ENCODE assay signal across 9 cellular contexts in genomic region chr12:120335447-120335846, GRCh38. TPM values are rescaled to one million over a fixed set of nuclear protein-coding genes. Genes with fewer than 3 reads are reported as not detected.
DNase-seq lines count a peak whose midpoint lies in the region; ATAC-seq and TF ChIP-seq lines count a peak whose summit lies in the region.
"Not testable (repeated sequence)": the region's sequence is repeated elsewhere in the genome, so short reads cannot be mapped to it uniquely, and the experiment has no call there.
"Had no signal": no experiment of that assay in that cellular context is flagged by ENCODE, and none has a peak within 500 bp of the region (broad histone marks: within the 10 kb centered on the region; RNA-seq: fewer than 3 reads in every experiment).

No MANE protein-coding gene starts in this region.

- POLR2A ChIA-PET in A673 (lab: Charles Lee; ENCODE audit: low non-redundant PET): interaction anchor here (0.7 kb wide), 1 partner anchor 44 kb away, joined by 17 read pairs; no protein-coding TSS in a partner anchor

- TF ChIP-seq POLR2A in right lobe of liver (IDR thresholded peaks at IDR 0.05): not testable (repeated sequence)

- not testable (repeated sequence) for ATAC-seq in right lobe of liver

- H3K4me3 Mint-ChIP-seq in activated naive CD4-positive, alpha-beta T cell treated with anti-CD3 and anti-CD28 coated beads, Interleukin-2, amount 10 ng/mL, durations not matched to agents 7 days and 5 days: not testable (repeated sequence)

- not testable (repeated sequence) for H3K27ac Mint-ChIP-seq in activated naive CD4-positive, alpha-beta T cell treated with anti-CD3 and anti-CD28 coated beads, Interleukin-2, amount 10 ng/mL, durations not matched to agents 7 days and 5 days

- H4K20me1 ChIP-seq in fibroblast of lung (ENCODE audit: control insufficient read depth, extremely low read depth, insufficient read depth, low read length): not testable (repeated sequence)

- peaks cover 41% of the 10 kb centered on the region for H3K27me3 Mint-ChIP-seq in activated naive CD4-positive, alpha-beta T cell treated with anti-CD3 and anti-CD28 coated beads, Interleukin-2, amount 10 ng/mL, durations not matched to agents 7 days and 5 days

- intact Hi-C loops in A673 (cut with micrococcal nuclease; ENCODE audit: unreplicated experiment); right lobe of liver (cut with DNase I): not testable (repeated sequence)

- TF ChIP-seq CTCF in A673 (conservative IDR thresholded peaks at IDR 0.05; ENCODE audit: low read depth, low read length): peak; percentile 59
- peak; percentile 56 for TF ChIP-seq CTCF in GM12874 (IDR thresholded peaks at IDR 0.05; ENCODE audit: insufficient read depth, low read depth, low read length)
- TF ChIP-seq CTCF in fibroblast of lung (conservative IDR thresholded peaks at IDR 0.05 in 1 of 2, IDR thresholded peaks at IDR 0.05 in 1 of 2; ENCODE audit: low read depth in 1 of 2, low read length in 2 of 2): peak; percentile 57 to 72
- TF ChIP-seq CTCF in right lobe of liver (IDR thresholded peaks at IDR 0.05): peak; percentile 60 to 75 (median 68)

- peaks cover 10% of the 10 kb centered on the region for H3K9me3 ChIP-seq in A673 (ENCODE audit: low read depth, low read length, poor library complexity, severe bottlenecking)
- H3K9me3 ChIP-seq in fibroblast of lung (ENCODE audit: control insufficient read depth, insufficient read depth, low read depth, low read length); right lobe of liver: not testable (repeated sequence)

- H3K79me2 ChIP-seq in fibroblast of lung (ENCODE audit: control insufficient read depth, insufficient read depth, low read length): not testable (repeated sequence)

- not testable (repeated sequence) for H3K27ac ChIP-seq in A673 (ENCODE audit: low read depth, low read length, poor library complexity, severe bottlenecking); fibroblast of lung (ENCODE audit: insufficient read depth, low read length); right lobe of liver

- H2AFZ ChIP-seq in fibroblast of lung (ENCODE audit: low read length): not testable (repeated sequence)

- H3K36me3 Mint-ChIP-seq in activated naive CD4-positive, alpha-beta T cell treated with anti-CD3 and anti-CD28 coated beads, Interleukin-2, amount 10 ng/mL, durations not matched to agents 7 days and 5 days: not testable (repeated sequence)

- 7% methylated on average over 10 of the region's 12 CpGs for WGBS in right lobe of liver (ENCODE audit: insufficient coverage, low coverage, low lambda C conversion rate, missing lambda C conversion rate)

- not testable (repeated sequence) for H3K4me1 Mint-ChIP-seq in activated naive CD4-positive, alpha-beta T cell treated with anti-CD3 and anti-CD28 coated beads, Interleukin-2, amount 10 ng/mL, durations not matched to agents 7 days and 5 days

- not testable (repeated sequence) for H3K27me3 ChIP-seq in A673 (replicated peaks; ENCODE audit: insufficient read depth, low read depth, low read length, poor library complexity); fibroblast of lung (ENCODE audit: control insufficient read depth, insufficient read depth, low read length); right lobe of liver

- H3K9ac ChIP-seq in fibroblast of lung (ENCODE audit: insufficient read depth, low read length): not testable (repeated sequence)

- DNase-seq in A673 (ENCODE audit: low spot score): peak; percentile 43
- peak; percentile 78 for DNase-seq in NCI-H2029 (lab: John Stamatoyannopoulos, UW)
- DNase-seq in SK-MEL-5 (ENCODE audit: low read depth, low spot score): peak; percentile 62
- peak; percentile 52 for DNase-seq in activated naive CD4-positive, alpha-beta T cell treated with anti-CD3 and anti-CD28 coated beads, Interleukin-2, amount 10 ng/mL, durations not matched to agents 7 days and 5 days
- DNase-seq in fibroblast of lung (ENCODE audit: low read depth in 2 of 2): peak; percentile 34 to 43
- DNase-seq in right lobe of liver: peak; percentile 72 to 80 (median 76)
- peak; percentile 9 for DNase-seq in smooth muscle cell of the brain vasculature (ENCODE audit: low read depth, low spot score)

- not testable (repeated sequence) for H3K36me3 ChIP-seq in A673 (ENCODE audit: insufficient read depth, low read length, poor library complexity, severe bottlenecking); fibroblast of lung (ENCODE audit: control insufficient read depth, insufficient read depth, low read length); right lobe of liver

- not testable (repeated sequence) for BruUV-seq in A673 (replicated peaks; lab: Mats Ljungman, UMichigan)

- H3K4me3 ChIP-seq in A673 (ENCODE audit: low read depth, low read length, poor library complexity, severe bottlenecking); fibroblast of lung (replicated peaks in 1 of 4; ENCODE audit: control extremely low read depth in 1 of 4, insufficient read depth in 1 of 4, low read depth in 3 of 4, low read length in 4 of 4); right lobe of liver: not testable (repeated sequence)

- H3K4me1 ChIP-seq in A673 (ENCODE audit: insufficient read depth, low read length, poor library complexity, severe bottlenecking); fibroblast of lung (ENCODE audit: control insufficient read depth, extremely low read depth, insufficient read depth, low read length); right lobe of liver: not testable (repeated sequence)

- CTCF ChIA-PET in A673 (lab: Charles Lee): interaction anchor here (0.8 kb wide), 1 partner anchor 93 kb away, joined by 3 read pairs; no protein-coding TSS in a partner anchor
- CTCF ChIA-PET in activated naive CD4-positive, alpha-beta T cell treated with anti-CD3 and anti-CD28 coated beads, Interleukin-2, amount 10 ng/mL, durations not matched to agents 7 days and 5 days (lab: Charles Lee): interaction anchor here (0.8 to 1.5 kb wide), 3 partner anchors 20 to 92 kb away, joined by 3 read pairs; no protein-coding TSS in a partner anchor

- in situ Hi-C loops in SK-MEL-5 (cut with HindIII; ENCODE audit: low pct_unique_long_range_greater_than_20kb, low sequenced_read_pairs): not testable (repeated sequence)

- not testable (repeated sequence) for H3K4me2 ChIP-seq in fibroblast of lung (ENCODE audit: extremely low read depth, insufficient read depth, low read length)

- peaks cover 22% of the 10 kb centered on the region for H3K9me3 Mint-ChIP-seq in activated naive CD4-positive, alpha-beta T cell treated with anti-CD3 and anti-CD28 coated beads, Interleukin-2, amount 10 ng/mL, durations not matched to agents 7 days and 5 days

RNA-seq across cellular contexts. Expression of gene PLA2G1B, which starts 7.9 kb away (rescaled TPM):
- total RNA-seq in A673 (2021) (not detected in 2 replicates), fibroblast of lung (0.51 TPM in 1 of 2 replicates, not detected in the other), right lobe of liver (not detected)
- not detected in 2 replicates for total RNA-seq in SK-MEL-5 (2014; rRNA removed; shearing (Covaris generic))
- not detected in 2 replicates for polyA plus RNA-seq in SK-MEL-5 (2015; cell fraction: cytosol; rRNA removed)
- polyA plus RNA-seq in SK-MEL-5 (2015; cell fraction: nucleus; rRNA removed): not detected in 2 replicates
- 0.20 TPM in 1 of 2 replicates, not detected in the other for polyA plus RNA-seq in fibroblast of lung
- 0.28 TPM in 1 of 2 replicates, not detected in the other for polyA plus RNA-seq in fibroblast of lung (2012)
- not detected in 2 replicates for polyA minus RNA-seq in fibroblast of lung (ENCODE audit: low replicate concordance)
- total RNA-seq: lung microvascular endothelial cell had no signal

RNA-seq across cellular contexts. Expression of gene SIRT4, which starts 33.3 kb away (rescaled TPM):
- 3.7 and 4.8 TPM in 2 replicates for total RNA-seq in A673 (2021)
- total RNA-seq in SK-MEL-5 (2014; rRNA removed; shearing (Covaris generic)): 1.9 and 2.8 TPM in 2 replicates
- polyA plus RNA-seq in SK-MEL-5 (2015; cell fraction: cytosol; rRNA removed): 0.99 and 2.2 TPM in 2 replicates
- 1.0 and 3.9 TPM in 2 replicates for polyA plus RNA-seq in SK-MEL-5 (2015; cell fraction: nucleus; rRNA removed)
- total RNA-seq in fibroblast of lung: 2.3 and 2.5 TPM in 2 replicates
- polyA plus RNA-seq in fibroblast of lung: 0.53 and 1.2 TPM in 2 replicates
- 0.70 and 1.2 TPM in 2 replicates for polyA plus RNA-seq in fibroblast of lung (2012)
- polyA minus RNA-seq in fibroblast of lung (ENCODE audit: low replicate concordance): not detected in 2 replicates
- 1 to 10 TPM in 5 of 6 experiments, under 1 TPM in 1; 0.56 to 4.1 (median 3.0) TPM for total RNA-seq in right lobe of liver

RNA-seq across cellular contexts. Expression of gene MSI1, which starts 33.5 kb away (rescaled TPM):
- total RNA-seq in A673 (2021) (3.6 and 8.8 TPM in 2 replicates), fibroblast of lung (under 0.01 TPM in 1 of 2 replicates, not detected in the other), right lobe of liver (1 to 10 TPM in 1 of 6 experiments, under 1 TPM in 1, not detected in 4; 0.06 to 1.6 TPM)
- total RNA-seq in SK-MEL-5 (2014; rRNA removed; shearing (Covaris generic)): 0.85 and 1.3 TPM in 2 replicates
- polyA plus RNA-seq in SK-MEL-5 (2015; cell fraction: cytosol; rRNA removed): 4.7 and 6.2 TPM in 2 replicates
- 4.5 and 7.6 TPM in 2 replicates for polyA plus RNA-seq in SK-MEL-5 (2015; cell fraction: nucleus; rRNA removed)
- not detected in 2 replicates for polyA plus RNA-seq in fibroblast of lung
- 0.06 TPM in 1 of 2 replicates, not detected in the other for polyA plus RNA-seq in fibroblast of lung (2012)
- 0.11 and 0.16 TPM in 2 replicates for polyA minus RNA-seq in fibroblast of lung (ENCODE audit: low replicate concordance)
- total RNA-seq: lung microvascular endothelial cell had no signal

RNA-seq across cellular contexts. Expression of gene RNU4-1, which starts 42.4 kb away (rescaled TPM):
- total RNA-seq in A673 (2021) (1,130 and 1,293 TPM in 2 replicates), fibroblast of lung (under 0.01 TPM in 2 replicates), right lobe of liver (1,000 to 10,000 TPM in 4 of 6 experiments, under 1 TPM in 1, not detected in 1; under 0.01 to 2,710 (median 2,128) TPM)
- not detected in 2 replicates for total RNA-seq in SK-MEL-5 (2014; rRNA removed; shearing (Covaris generic))
- not detected in 2 replicates for polyA plus RNA-seq in SK-MEL-5 (2015; cell fraction: cytosol; rRNA removed)
- not detected in 2 replicates for polyA plus RNA-seq in SK-MEL-5 (2015; cell fraction: nucleus; rRNA removed)
- not detected in 2 replicates for polyA plus RNA-seq in fibroblast of lung
- 194 and 235 TPM in 2 replicates for polyA plus RNA-seq in fibroblast of lung (2012)
- under 0.01 TPM in 2 replicates for polyA minus RNA-seq in fibroblast of lung (ENCODE audit: low replicate concordance)

RNA-seq across cellular contexts. Expression of gene RNU4-2, which starts 43.7 kb away (rescaled TPM):
- total RNA-seq in A673 (2021) (2,640 and 2,668 TPM in 2 replicates), fibroblast of lung (under 0.01 TPM in 2 replicates), right lobe of liver (1,000 to 10,000 TPM in 4 of 6 experiments, under 1 TPM in 2; under 0.01 to 8,070 (median 3,211) TPM)
- under 0.01 TPM in 2 replicates for total RNA-seq in SK-MEL-5 (2014; rRNA removed; shearing (Covaris generic))
- polyA plus RNA-seq in SK-MEL-5 (2015; cell fraction: cytosol; rRNA removed): not detected in 2 replicates
- polyA plus RNA-seq in SK-MEL-5 (2015; cell fraction: nucleus; rRNA removed): not detected in 2 replicates
- polyA plus RNA-seq in fibroblast of lung: under 0.01 TPM in 1 of 2 replicates, not detected in the other
- 55.5 and 161 TPM in 2 replicates for polyA plus RNA-seq in fibroblast of lung (2012)
- polyA minus RNA-seq in fibroblast of lung (ENCODE audit: low replicate concordance): under 0.01 TPM in 2 replicates

Comparison
In these comparisons a context has a peak if more than half of its experiments do, and no peak if none do; other contexts are left out.
1. DNase-seq: peak in every context shown above with its lines; median percentile 78 in NCI-H2029; 76 in right lobe of liver; 62 in SK-MEL-5; 52 in activated naive CD4-positive, alpha-beta T cell treated with anti-CD3 and anti-CD28 coated beads, Interleukin-2, amount 10 ng/mL, durations not matched to agents 7 days and 5 days; 43 in A673; 38 in fibroblast of lung; 9 in smooth muscle cell of the brain vasculature.